9 cellular contexts compared by ENCODE assay signal in the genomic region with DNA sequence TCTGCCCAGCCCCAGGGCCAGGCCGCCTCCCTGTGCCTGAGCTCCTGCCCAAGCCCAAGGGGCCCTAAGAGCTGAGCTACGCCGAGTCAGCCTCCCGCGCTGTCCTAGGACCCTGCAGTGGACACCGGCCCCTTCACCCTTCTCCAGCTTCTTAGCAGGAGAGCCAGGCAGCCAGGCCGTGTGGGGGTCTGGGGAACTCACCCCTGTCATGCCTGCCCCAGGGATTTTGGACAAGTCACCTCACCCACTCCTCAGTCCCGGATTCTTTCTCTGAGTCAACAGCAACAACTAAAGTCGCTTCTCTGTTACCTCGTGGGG.
DNase-seq lines count a peak whose midpoint lies in the region; ATAC-seq and TF ChIP-seq lines count a peak whose summit lies in the region.
"Had no signal": no experiment of that assay in that cellular context is flagged by ENCODE, and none has a peak within 500 bp of the region (broad histone marks: within the 10 kb centered on the region; RNA-seq: fewer than 3 reads in every experiment).

No MANE protein-coding gene starts in this region.

- CTCF ChIA-PET in CD4-positive, alpha-beta memory T cell (lab: Charles Lee; ENCODE audit: partially characterized antibody) = interaction anchor here (0.5 to 8.3 kb wide), 6 partner anchors 12 to 165 kb away, joined by 3 to 123 read pairs (median 29); no protein-coding TSS in a partner anchor
- CTCF ChIA-PET in activated B cell treated with CpG ODN at 0.5 μM for 24 hours (lab: Charles Lee) = interaction anchor here (1.4 to 2.9 kb wide), 3 partner anchors 12 to 22 kb away, joined by 9 to 31 read pairs (median 26); no protein-coding TSS in a partner anchor

- H3K4me3 ChIP-seq in CD4-positive, alpha-beta memory T cell (ENCODE audit: low read length in 2 of 2) = peak overlapping the region in 1 of 2 donors; percentile 77
- H3K4me3 ChIP-seq in mononuclear cell (ENCODE audit: low read length) = peak overlapping the region; percentile 94
- H3K4me3 ChIP-seq: HAP-1 had no signal

- H3K27ac ChIP-seq in CD4-positive, alpha-beta memory T cell (ENCODE audit: low read depth, low read length) = peak overlapping the region; percentile 83

- no peaks in the 10 kb centered on the region for H3K27me3 ChIP-seq in CD4-positive, alpha-beta memory T cell (ENCODE audit: insufficient read depth, low read length)
- H3K27me3 ChIP-seq in mononuclear cell (ENCODE audit: insufficient read depth, low read length) = no peaks in the 10 kb centered on the region

- H3K9me3 Mint-ChIP-seq in CD4-positive, alpha-beta memory T cell = no peaks in the 10 kb centered on the region
- H3K9me3 Mint-ChIP-seq in activated B cell treated with CpG ODN at 0.5 μM for 24 hours = no peaks in the 10 kb centered on the region

- H3K9me3 ChIP-seq in CD4-positive, alpha-beta memory T cell (ENCODE audit: control insufficient read depth in 1 of 2, low read length in 2 of 2) = no peaks in the 10 kb centered on the region
- no peaks in the 10 kb centered on the region for H3K9me3 ChIP-seq in mononuclear cell (ENCODE audit: low read depth, low read length)
- H3K9me3 ChIP-seq: HAP-1 had no signal

- DNase-seq in CD4-positive, alpha-beta memory T cell = no peak
- DNase-seq in activated B cell treated with CpG ODN at 0.5 μM for 24 hours = no peak
- no peak for DNase-seq in SKM-1 (lab: John Stamatoyannopoulos, UW; ENCODE audit: unreplicated experiment)
- no peak for DNase-seq in NCI-H2171 treated with DMSO at 0.1 percent for 48 hours (lab: John Stamatoyannopoulos, UW)
- DNase-seq in AML-193 (lab: John Stamatoyannopoulos, UW) = no peak

- peak overlapping the region; percentile 86 to 99 (median 92) for H3K4me3 Mint-ChIP-seq in CD4-positive, alpha-beta memory T cell
- H3K4me3 Mint-ChIP-seq in activated B cell treated with CpG ODN at 0.5 μM for 24 hours = peak overlapping the region; percentile 85

- H3K4me1 ChIP-seq in CD4-positive, alpha-beta memory T cell (ENCODE audit: insufficient read depth, low read length) = peaks cover 48% of the 10 kb centered on the region
- H3K4me1 ChIP-seq in mononuclear cell (ENCODE audit: insufficient read depth, low read length) = peaks cover 63% of the 10 kb centered on the region
- H3K4me1 ChIP-seq: HAP-1 had no signal

- TF ChIP-seq CTCF in activated B cell treated with CpG ODN at 0.5 μM for 24 hours (IDR thresholded peaks at IDR 0.05) = no peak

- intact Hi-C loops in CD4-positive, alpha-beta memory T cell (cut with micrococcal nuclease) = loop anchor here (1.0 to 2.0 kb wide), 5 partner anchors 12 to 80 kb away; a partner anchor contains a TSS
- intact Hi-C loops in activated B cell treated with CpG ODN at 0.5 μM for 24 hours (cut with micrococcal nuclease) = loop anchor here (1.0 kb wide), 3 partner anchors 12 to 22 kb away; no protein-coding TSS in a partner anchor

- H3K36me3 ChIP-seq in CD4-positive, alpha-beta memory T cell (ENCODE audit: insufficient read depth, low read length) = no peaks in the 10 kb centered on the region
- H3K36me3 ChIP-seq: HAP-1 had no signal

- peaks cover 27 to 68% (median 46%) of the 10 kb centered on the region in 4 donors for H3K4me1 Mint-ChIP-seq in CD4-positive, alpha-beta memory T cell
- peaks cover 55% of the 10 kb centered on the region for H3K4me1 Mint-ChIP-seq in activated B cell treated with CpG ODN at 0.5 μM for 24 hours

- POLR2A ChIA-PET in CD4-positive, alpha-beta memory T cell (lab: Charles Lee; ENCODE audit: partially characterized antibody) = interaction anchor here (1.7 to 4.7 kb wide), 9 partner anchors 11 to 140 kb away, joined by 6 to 169 read pairs (median 20); a partner anchor contains a TSS
- POLR2A ChIA-PET in activated B cell treated with CpG ODN at 0.5 μM for 24 hours (lab: Charles Lee) = interaction anchor here (0.9 to 8.2 kb wide), 7 partner anchors 11 to 193 kb away, joined by 3 to 162 read pairs (median 7); no protein-coding TSS in a partner anchor

- H3K36me3 Mint-ChIP-seq in CD4-positive, alpha-beta memory T cell = peaks cover 10 to 29% of the 10 kb centered on the region in 2 donors
- H3K36me3 Mint-ChIP-seq in activated B cell treated with CpG ODN at 0.5 μM for 24 hours (ENCODE audit: low read depth) = peaks cover 23% of the 10 kb centered on the region

- no peaks in the 10 kb centered on the region for H3K27me3 Mint-ChIP-seq in CD4-positive, alpha-beta memory T cell
- H3K27me3 Mint-ChIP-seq in activated B cell treated with CpG ODN at 0.5 μM for 24 hours = no peaks in the 10 kb centered on the region

- ATAC-seq in GM21381 (IDR thresholded peaks at IDR 0.05; ENCODE audit: unreplicated experiment) (peak; percentile 2), activated B cell treated with CpG ODN at 0.5 μM for 24 hours (ENCODE audit: low read depth) (no peak), GM18907 (IDR thresholded peaks at IDR 0.05; ENCODE audit: unreplicated experiment) (no peak)

- H3K27ac Mint-ChIP-seq in CD4-positive, alpha-beta memory T cell = peak overlapping the region; percentile 90 to 99 (median 93)
- H3K27ac Mint-ChIP-seq in activated B cell treated with CpG ODN at 0.5 μM for 24 hours = peak overlapping the region; percentile 81
